ENCODE assay signal across 8 cellular contexts in genomic region chr11:68010058-68011041, GRCh38. TPM values are rescaled to one million over a fixed set of nuclear protein-coding genes. Genes with fewer than 3 reads are reported as not detected.
DNase-seq lines count a peak whose midpoint lies in the region; ATAC-seq and TF ChIP-seq lines count a peak whose summit lies in the region.

ALDH3B1 (plus strand) TSS chr11:68010327; CDS start chr11:68015298, 4,971 bp downstream.

- H2AFZ ChIP-seq in OCI-LY3 (ENCODE audit: low read depth, low read length) (peak within 1 kb of the TSS; percentile 86; the same call in 1 of the 2 replicates), smooth muscle cell (ENCODE audit: low read depth) (peak within 1 kb of the TSS; percentile 22)

- H3K4me3 ChIP-seq in OCI-LY3 (ENCODE audit: low read length) = peak within 1 kb of the TSS; percentile 63
- H3K4me3 ChIP-seq in cardiac fibroblast (replicated peaks in 1 of 2; ENCODE audit: low read depth in 2 of 2, low read length in 2 of 2) = peak within 1 kb of the TSS; percentile 52 to 58
- H3K4me3 ChIP-seq in smooth muscle cell = peak within 1 kb of the TSS; percentile 19

- peak within 1 kb of the TSS; percentile 26 for H3K9ac ChIP-seq in OCI-LY3 (ENCODE audit: low read length)
- H3K9ac ChIP-seq in smooth muscle cell (ENCODE audit: low read depth) = peak within 1 kb of the TSS; percentile 2

- TF ChIP-seq CTCF in OCI-LY3 (IDR thresholded peaks at IDR 0.05; ENCODE audit: low read depth, low read length) = no peak
- no peak for TF ChIP-seq CTCF in cardiac fibroblast (IDR thresholded peaks at IDR 0.05; ENCODE audit: low read depth, low read length)
- no peak for TF ChIP-seq CTCF in smooth muscle cell (IDR thresholded peaks at IDR 0.05; ENCODE audit: borderline replicate concordance, insufficient read depth, poor library complexity, severe bottlenecking)

- H3K79me2 ChIP-seq in OCI-LY3 (ENCODE audit: low read length) (no peaks in the 10 kb centered on the region), smooth muscle cell (ENCODE audit: low read depth) (no peaks in the 10 kb centered on the region)

- H3K4me1 ChIP-seq in OCI-LY3 (ENCODE audit: low read length) (peaks cover 38% of the 10 kb centered on the region), smooth muscle cell (ENCODE audit: low read depth) (peaks cover 19% of the 10 kb centered on the region)

- H3K36me3 ChIP-seq in OCI-LY3 (replicated peaks; ENCODE audit: low read depth, low read length) (no peaks in the 10 kb centered on the region), smooth muscle cell (ENCODE audit: low read depth) (no peaks in the 10 kb centered on the region)

- no peak for ATAC-seq in GM21825 (IDR thresholded peaks at IDR 0.05; ENCODE audit: unreplicated experiment)

- H3K27ac ChIP-seq in OCI-LY3 (ENCODE audit: low read length) = peak within 1 kb of the TSS; percentile 4; the same call in 1 of the 2 replicates
- peak within 1 kb of the TSS; percentile 36 for H3K27ac ChIP-seq in smooth muscle cell (ENCODE audit: low read depth)

- peak within 1 kb of the TSS; percentile 70 for H3K4me2 ChIP-seq in OCI-LY3 (ENCODE audit: low read length)
- peak within 1 kb of the TSS; percentile 78 for H3K4me2 ChIP-seq in smooth muscle cell

- no peaks in the 10 kb centered on the region for H4K20me1 ChIP-seq in OCI-LY3 (ENCODE audit: insufficient read depth, low read length)
- no peaks in the 10 kb centered on the region for H4K20me1 ChIP-seq in smooth muscle cell (ENCODE audit: low read depth)

- WGBS in smooth muscle cell (ENCODE audit: low lambda C conversion rate) = 48% methylated on average over 33 of the region's 33 CpGs

- H3F3A ChIP-seq in smooth muscle cell (ENCODE audit: low read depth) = no peaks in the 10 kb centered on the region

- no peaks in the 10 kb centered on the region for H3K9me3 ChIP-seq in OCI-LY3 (ENCODE audit: insufficient read depth, low read length)
- H3K9me3 ChIP-seq in smooth muscle cell (replicated peaks; ENCODE audit: low read depth) = no peaks in the 10 kb centered on the region

- H3K27me3 ChIP-seq in OCI-LY3 (ENCODE audit: low read depth, low read length) (no peaks in the 10 kb centered on the region), smooth muscle cell (ENCODE audit: low read depth) (no peaks in the 10 kb centered on the region)

- peak; percentile 90 for DNase-seq in ELR (ENCODE audit: low read depth)
- DNase-seq in cardiac fibroblast (ENCODE audit: low read depth in 2 of 2) = peak; percentile 93 to 95
- DNase-seq in kidney tubule cell (ENCODE audit: low spot score) = peak; percentile 87
- DNase-seq in smooth muscle cell (lab: John Stamatoyannopoulos, UW; ENCODE audit: unreplicated experiment) = peak; percentile 62
- DNase-seq in stimulated activated naive CD4-positive, alpha-beta T cell treated with Interleukin-2 at 50 U/mL for 16 hours (lab: John Stamatoyannopoulos, UW) = no peak
- no peak for DNase-seq in NCI-H2029 treated with DMSO at 0.1 percent for 48 hours (lab: John Stamatoyannopoulos, UW)

RNA-seq across cellular contexts. Expression of gene ALDH3B1, which starts in this region (rescaled TPM):
- 6.9 and 9.9 TPM in 2 replicates for total RNA-seq in smooth muscle cell
- polyA plus RNA-seq in smooth muscle cell = 8.8 and 9.1 TPM in 2 replicates

Comparison
In these comparisons a context has a peak if more than half of its experiments do, and no peak if none do; other contexts are left out.
1. DNase-seq: peak in ELR (single experiment), cardiac fibroblast (2 of 2), kidney tubule cell (single experiment) and smooth muscle cell (single experiment); none in stimulated activated naive CD4-positive, alpha-beta T cell treated with Interleukin-2 at 50 U/mL for 16 hours (single experiment) and NCI-H2029 treated with DMSO at 0.1 percent for 48 hours (single experiment).
2. Peak in every context shown above with its lines, with median percentiles within 50 percentile points of each other: H3K4me3 ChIP-seq.